ENCODE assay signal across 21 cellular contexts in the genomic region with DNA sequence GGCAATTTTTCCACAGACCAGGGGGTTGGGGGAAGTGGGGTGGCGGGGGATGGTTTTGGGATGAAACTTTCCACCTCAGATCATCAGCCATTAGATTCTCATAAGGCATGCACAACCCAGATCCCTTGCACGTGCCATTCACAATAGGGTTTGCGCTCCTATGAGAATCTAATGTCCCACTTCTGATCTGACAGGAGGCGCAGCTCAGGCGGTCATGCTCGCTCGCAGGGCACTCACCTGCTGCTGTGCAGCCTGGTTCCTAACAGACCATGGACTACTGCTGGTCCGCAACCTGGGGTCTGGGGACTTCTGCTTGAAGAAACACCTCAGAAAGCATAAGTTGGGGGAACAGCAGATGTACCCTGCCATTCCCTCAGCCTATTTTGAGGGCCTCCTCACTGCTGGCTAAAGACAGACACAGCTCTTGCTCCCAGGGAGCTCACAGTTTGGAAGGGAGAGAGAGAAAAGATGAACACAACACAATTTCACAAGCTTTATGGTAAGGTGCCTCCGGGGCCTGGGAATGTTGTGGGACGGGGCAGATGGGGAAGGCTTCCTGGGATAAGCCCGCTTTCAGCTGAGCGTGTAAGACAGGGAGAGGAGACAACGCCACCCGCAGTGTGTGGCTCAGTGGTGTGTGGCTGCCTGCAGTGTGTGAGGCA.
DNase-seq lines count a peak whose midpoint lies in the region; ATAC-seq, FAIRE-seq and TF ChIP-seq lines count a peak whose summit lies in the region.
"Had no signal": no experiment of that assay in that cellular context is flagged by ENCODE, and none has a peak within 500 bp of the region (broad histone marks: within the 10 kb centered on the region; RNA-seq: fewer than 3 reads in every experiment).

No MANE protein-coding gene starts in this region.

- H3K79me2 ChIP-seq in K562 (ENCODE audit: control insufficient read depth, insufficient read depth, low read length) = no peaks in the 10 kb centered on the region
- no peaks in the 10 kb centered on the region for H3K79me2 ChIP-seq in osteoblast (ENCODE audit: insufficient read depth, low read length)
- no peaks in the 10 kb centered on the region for H3K79me2 ChIP-seq in mammary epithelial cell (ENCODE audit: insufficient read depth, low read length)

- CTCF ChIA-PET in RWPE1 (lab: Yijun Ruan, JAX) (no interaction called here), K562 (lab: Yijun Ruan, JAX; ENCODE audit: low intra/inter-chr PET ratio) (no interaction called here), mammary epithelial cell (lab: Charles Lee; ENCODE audit: low non-redundant PET) (no interaction called here)

- H3K4me3 ChIP-seq in K562 (no peak overlapping the region), osteoblast (ENCODE audit: insufficient read depth, low read length) (no peak overlapping the region), mammary epithelial cell (replicated peaks in 1 of 3; ENCODE audit: insufficient read depth in 1 of 3, low read depth in 2 of 3, low read length in 3 of 3) (no peak overlapping the region), colonic mucosa (no peak overlapping the region), gastroesophageal sphincter (no peak overlapping the region)
- H3K4me3 ChIP-seq: GM23248 had no signal

- no peaks in the 10 kb centered on the region for H3K4me1 ChIP-seq in K562 (replicated peaks in 1 of 2; ENCODE audit: control insufficient read depth in 2 of 2, insufficient read depth in 2 of 2, low read length in 2 of 2)
- H3K4me1 ChIP-seq in osteoblast (ENCODE audit: insufficient read depth, low read length) = no peaks in the 10 kb centered on the region
- peaks cover 15% of the 10 kb centered on the region for H3K4me1 ChIP-seq in mammary epithelial cell (ENCODE audit: insufficient read depth, low read length)
- no peaks in the 10 kb centered on the region for H3K4me1 ChIP-seq in colonic mucosa
- H3K4me1 ChIP-seq in gastroesophageal sphincter = peaks cover 0 to 12% (median 4%) of the 10 kb centered on the region in 3 donors

- H3K36me3 ChIP-seq in K562 (ENCODE audit: control insufficient read depth, insufficient read depth, low read length) (no peaks in the 10 kb centered on the region), osteoblast (ENCODE audit: insufficient read depth, low read length) (no peaks in the 10 kb centered on the region), mammary epithelial cell (ENCODE audit: insufficient read depth, low read length) (no peaks in the 10 kb centered on the region), colonic mucosa (no peaks in the 10 kb centered on the region), gastroesophageal sphincter (no peaks in the 10 kb centered on the region)

- BruUV-seq in K562 (replicated peaks; lab: Mats Ljungman, UMichigan) (no TSS peak), mammary epithelial cell (replicated peaks; lab: Mats Ljungman, UMichigan) (no TSS peak)

- intact Hi-C loops in K562 (cut with micrococcal nuclease) = no loop called here
- intact Hi-C loops in mammary epithelial cell (cut with micrococcal nuclease) = no loop called here
- intact Hi-C loops in sciatic nerve (cut with DNase I) = no loop called here
- intact Hi-C loops in colonic mucosa (cut with DNase I) = no loop called here

- H3K27ac ChIP-seq in RWPE1 = peak overlapping the region; percentile 6; the same call in 1 of the 2 replicates
- H3K27ac ChIP-seq in K562 (ENCODE audit: extremely low read depth, low read depth, low read length) = no peak overlapping the region
- no peak overlapping the region for H3K27ac ChIP-seq in osteoblast (ENCODE audit: low read depth, low read length)
- H3K27ac ChIP-seq in mammary epithelial cell (ENCODE audit: insufficient read depth, low read depth, low read length) = no peak overlapping the region
- no peak overlapping the region for H3K27ac ChIP-seq in colonic mucosa
- no peak overlapping the region for H3K27ac ChIP-seq in gastroesophageal sphincter
- H3K27ac ChIP-seq: GM23248 had no signal

- TF ChIP-seq RAD21 in K562 (CRISPR knock-in tag; conservative IDR thresholded peaks at IDR 0.05 in 1 of 2, IDR thresholded peaks at IDR 0.05 in 1 of 2) = no peak

- H3K27ac Mint-ChIP-seq in neural crest cell (ENCODE audit: unreplicated experiment) = peak overlapping the region; percentile 21
- H3K27ac Mint-ChIP-seq: CD4-positive, alpha-beta memory T cell had no signal

- H3K4me3 Mint-ChIP-seq in neural crest cell = no peak overlapping the region
- H3K4me3 Mint-ChIP-seq: CD4-positive, alpha-beta memory T cell had no signal

- WGBS in K562 (ENCODE audit: insufficient coverage, low coverage, missing lambda C conversion rate) = under 1% methylated on average over 11 of the region's 14 CpGs
- WGBS in mammary epithelial cell (ENCODE audit: low coverage, missing lambda C conversion rate) = 99% methylated on average over 12 of the region's 14 CpGs
- 95 to 100% methylated on average over 7 to 8 of the region's 14 CpGs for WGBS in gastroesophageal sphincter (ENCODE audit: low coverage in 1 of 2), 2 donors

- peaks cover 26% of the 10 kb centered on the region for H3K4me1 Mint-ChIP-seq in neural crest cell
- H3K4me1 Mint-ChIP-seq: CD4-positive, alpha-beta memory T cell had no signal

- DNase-seq in RWPE1 (ENCODE audit: low spot score) (no peak), K562 (ENCODE audit: extremely low read depth in 1 of 4, low spot score in 3 of 4) (no peak), neural crest cell (ENCODE audit: low read depth, low spot score) (no peak), osteoblast (ENCODE audit: insufficient read length, low spot score, missing footprints) (peak; percentile 51), mammary epithelial cell (no peak), sciatic nerve (ENCODE audit: low spot score) (no peak), colonic mucosa (no peak)
- DNase-seq: C1 segment of cervical spinal cord; Calu3; CD4-positive, alpha-beta memory T cell; COR-L47; DMS53; DMS79 treated with DMSO at 0.1 percent for 48 hours; GF-D8; GM23248; H7; HCEC 1CT had no signal

- in situ Hi-C loops in K562 (cut with MboI) = no loop called here
- in situ Hi-C loops in mammary epithelial cell (cut with MboI; ENCODE audit: low sequenced_read_pairs in 2 of 2) = no loop called here

- H3K9me1 ChIP-seq in K562 (ENCODE audit: control insufficient read depth, insufficient read depth, low read length) = no peaks in the 10 kb centered on the region

- no peak overlapping the region for H3K9ac ChIP-seq in K562 (ENCODE audit: insufficient read depth in 1 of 2, low read depth in 2 of 2, low read length in 2 of 2)
- H3K9ac ChIP-seq in mammary epithelial cell (ENCODE audit: insufficient read depth, low read length) = no peak overlapping the region
- no peak overlapping the region for H3K9ac ChIP-seq in colonic mucosa (ENCODE audit: low read depth in 2 of 2, low read length in 2 of 2)
- H3K9ac ChIP-seq: GM23248 had no signal

- H3K9me3 Mint-ChIP-seq in neural crest cell = no peaks in the 10 kb centered on the region
- H3K9me3 Mint-ChIP-seq: CD4-positive, alpha-beta memory T cell had no signal

- H3K4me2 ChIP-seq in K562 (ENCODE audit: insufficient read depth, low read length) = no peak overlapping the region
- H3K4me2 ChIP-seq in osteoblast (ENCODE audit: insufficient read depth, low read length) = no peak overlapping the region
- H3K4me2 ChIP-seq in mammary epithelial cell (ENCODE audit: insufficient read depth, low read depth, low read length) = no peak overlapping the region

- H4K20me1 ChIP-seq in K562 (replicated peaks; ENCODE audit: control insufficient read depth, insufficient read depth, low read length) = no peaks in the 10 kb centered on the region
- no peaks in the 10 kb centered on the region for H4K20me1 ChIP-seq in osteoblast (ENCODE audit: insufficient read depth, low read length)
- no peaks in the 10 kb centered on the region for H4K20me1 ChIP-seq in mammary epithelial cell (ENCODE audit: insufficient read depth, low read length)

- TF ChIP-seq EP300 in K562 (IDR thresholded peaks at IDR 0.05; ENCODE audit: low read length) = no peak
- no peak for TF ChIP-seq EP300 in gastroesophageal sphincter (IDR thresholded peaks at IDR 0.05)

- H2AFZ ChIP-seq in K562 (ENCODE audit: low read depth, low read length) = no peak overlapping the region
- no peak overlapping the region for H2AFZ ChIP-seq in osteoblast (ENCODE audit: low read length)
- no peak overlapping the region for H2AFZ ChIP-seq in mammary epithelial cell (ENCODE audit: low read depth, low read length)
- H2AFZ ChIP-seq: GM23248 had no signal

- peaks cover 26 to 82% of the 10 kb centered on the region in 2 experiments for H3K27me3 ChIP-seq in K562 (ENCODE audit: control insufficient read depth in 2 of 2, insufficient read depth in 2 of 2, low read length in 2 of 2)
- peaks cover 8% of the 10 kb centered on the region for H3K27me3 ChIP-seq in osteoblast (ENCODE audit: insufficient read depth, low read length)
- H3K27me3 ChIP-seq in mammary epithelial cell (ENCODE audit: insufficient read depth, low read length) = peaks cover 11% of the 10 kb centered on the region
- no peaks in the 10 kb centered on the region for H3K27me3 ChIP-seq in colonic mucosa
- H3K27me3 ChIP-seq in gastroesophageal sphincter = no peaks in the 10 kb centered on the region

- H3K27me3 Mint-ChIP-seq in neural crest cell (ENCODE audit: low read depth) = no peaks in the 10 kb centered on the region
- H3K27me3 Mint-ChIP-seq: CD4-positive, alpha-beta memory T cell had no signal

- POLR2A ChIA-PET in RWPE1 (lab: Yijun Ruan, JAX; ENCODE audit: low non-redundant PET) (no interaction called here), K562 (lab: Yijun Ruan, JAX) (interaction anchor here (0.5 kb wide), 1 partner anchor 97 kb away, joined by 3 read pairs; no protein-coding TSS in a partner anchor)

- ATAC-seq in K562 = 0 out of 3 replicates have a peak, but pooled peaks have one; percentile 35
- no peak for ATAC-seq in sciatic nerve
- ATAC-seq in gastroesophageal sphincter = no peak

- dilution Hi-C loops in mammary epithelial cell (cut with HindIII; ENCODE audit: low sequenced_read_pairs) = no loop called here

- no peaks in the 10 kb centered on the region for H3K36me3 Mint-ChIP-seq in neural crest cell (ENCODE audit: low read depth)

- FAIRE-seq in K562 (lab: Jason Lieb, UNC) = no peak
- FAIRE-seq: GM12891, GM18507, H1 had no signal

- TF ChIP-seq POLR2A in K562 (conservative IDR thresholded peaks at IDR 0.05) = no peak
- no peak for TF ChIP-seq POLR2A in gastroesophageal sphincter (IDR thresholded peaks at IDR 0.05)

- no peaks in the 10 kb centered on the region for H3K9me3 ChIP-seq in K562 (replicated peaks; ENCODE audit: control insufficient read depth, insufficient read depth, low read depth, low read length)
- H3K9me3 ChIP-seq in osteoblast (ENCODE audit: low read depth, low read length) = no peaks in the 10 kb centered on the region
- H3K9me3 ChIP-seq in mammary epithelial cell (replicated peaks; ENCODE audit: insufficient read depth, low read length) = no peaks in the 10 kb centered on the region
- no peaks in the 10 kb centered on the region for H3K9me3 ChIP-seq in colonic mucosa
- H3K9me3 ChIP-seq in gastroesophageal sphincter = no peaks in the 10 kb centered on the region

- no peak for TF ChIP-seq CTCF in RWPE1 (conservative IDR thresholded peaks at IDR 0.05; ENCODE audit: low read depth)
- no peak for TF ChIP-seq CTCF in K562 (IDR thresholded peaks at IDR 0.05 in 2 of 3, conservative IDR thresholded peaks at IDR 0.05 in 1 of 3; ENCODE audit: insufficient read depth in 2 of 3, low read depth in 1 of 3, low read length in 3 of 3)
- no peak for TF ChIP-seq CTCF in neural crest cell (conservative IDR thresholded peaks at IDR 0.05)
- no peak for TF ChIP-seq CTCF in osteoblast (IDR thresholded peaks at IDR 0.05; ENCODE audit: extremely low read depth, low read depth, low read length)
- no peak for TF ChIP-seq CTCF in mammary epithelial cell (conservative IDR thresholded peaks at IDR 0.05 in 1 of 2, IDR thresholded peaks at IDR 0.05 in 1 of 2; ENCODE audit: extremely low read depth in 1 of 2, insufficient read depth in 1 of 2, low read depth in 1 of 2, low read length in 2 of 2)
- no peak for TF ChIP-seq CTCF in colonic mucosa (IDR thresholded peaks at IDR 0.05)
- TF ChIP-seq CTCF in gastroesophageal sphincter (IDR thresholded peaks at IDR 0.05) = no peak
